ENCODE assay signal across 19 cellular contexts in the genomic region with DNA sequence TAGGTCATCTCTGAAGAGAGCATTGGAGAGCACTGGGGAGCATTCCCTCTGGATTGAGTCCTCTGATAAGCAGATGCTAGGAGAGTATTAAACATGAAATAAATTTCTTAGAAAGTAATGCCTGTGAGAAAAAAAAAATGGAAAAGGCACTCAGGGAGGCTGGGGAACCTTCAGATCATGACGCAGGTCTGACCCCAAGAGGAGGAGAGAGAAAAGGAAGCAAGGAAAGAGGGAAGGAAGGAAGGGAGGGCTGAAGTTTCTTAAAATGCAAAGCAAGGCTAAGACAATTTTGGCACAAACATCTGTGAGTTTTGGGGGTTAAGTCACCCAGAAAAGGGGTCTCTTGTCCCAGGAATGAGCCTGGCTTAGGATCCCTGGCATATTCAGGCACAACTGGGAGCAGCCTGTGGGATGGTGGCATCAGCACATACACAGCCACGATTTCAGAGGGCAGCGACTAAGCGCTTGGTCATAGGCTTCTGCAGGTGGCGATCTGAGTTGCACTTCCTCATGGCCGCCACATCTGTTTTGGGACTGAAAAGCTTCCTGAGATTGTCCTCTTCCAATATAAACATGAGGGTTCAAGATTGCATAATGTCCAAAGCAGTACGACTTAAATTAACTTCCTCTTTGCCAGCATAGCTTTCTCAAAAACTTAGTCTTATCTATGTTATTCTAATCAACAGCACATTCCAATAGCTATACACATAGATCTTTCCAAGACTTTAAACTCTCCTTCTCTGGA.
DNase-seq lines count a peak whose midpoint lies in the region; ATAC-seq and TF ChIP-seq lines count a peak whose summit lies in the region.
"Had no signal": no experiment of that assay in that cellular context is flagged by ENCODE, and none has a peak within 500 bp of the region (broad histone marks: within the 10 kb centered on the region; RNA-seq: fewer than 3 reads in every experiment).

No MANE protein-coding gene starts in this region.

- no peak overlapping the region for H2BK15ac ChIP-seq in mesendoderm (replicated peaks; ENCODE audit: low read depth)

- TF ChIP-seq POLR2A in GM18505 (IDR thresholded peaks at IDR 0.05; ENCODE audit: borderline replicate concordance, extremely low read depth, insufficient read depth, insufficient read length): no peak

- no CpG with 5 or more reads among the region's 7 CpGs for WGBS in mesendoderm (ENCODE audit: extremely low coverage, insufficient coverage, low lambda C conversion rate)

- DNase-seq in CMK (ENCODE audit: low read depth) (peak; percentile 8), MG63 (peak; percentile 13), WTC11 (ENCODE audit: low spot score) (no peak), mesendoderm (peak; percentile 16), NCI-H1048 (lab: John Stamatoyannopoulos, UW) (no peak), DMS 273 (lab: John Stamatoyannopoulos, UW; ENCODE audit: unreplicated experiment) (no peak)
- DNase-seq: activated CD8-positive, alpha-beta T cell treated with anti-CD3 and anti-CD28 coated beads for 36 hours; activated effector memory CD4-positive, alpha-beta T cell treated with Interleukin-2 at 50 U/mL for 16 hours; DND-41; immature natural killer cell; NCI-H1092; NCI-H345; retina; stimulated activated CD4-positive, alpha-beta T cell treated with anti-CD3 and anti-CD28 coated beads, Interleukin-2, amount 100 ng/mL, for 24 hours; uterus had no signal

- H3K9me3 Mint-ChIP-seq in WTC11: no peaks in the 10 kb centered on the region

- H3K23ac ChIP-seq in mesendoderm (ENCODE audit: low read length): no peak overlapping the region

- H3K4me1 Mint-ChIP-seq in WTC11: peaks cover 8% of the 10 kb centered on the region
- H3K4me1 Mint-ChIP-seq: immature natural killer cell had no signal

- POLR2A ChIA-PET in WTC11 (lab: Charles Lee): no interaction called here

- TF ChIP-seq CTCF in WTC11 (IDR thresholded peaks at IDR 0.05): no peak

- no peak overlapping the region for H3K4me2 ChIP-seq in mesendoderm (ENCODE audit: low read length)

- no peaks in the 10 kb centered on the region for H3K27me3 ChIP-seq in MG63
- H3K27me3 ChIP-seq in mesendoderm (ENCODE audit: insufficient read depth, low read length, poor library complexity): no peaks in the 10 kb centered on the region
- H3K27me3 ChIP-seq: uterus had no signal

- no peak overlapping the region for H2BK120ac ChIP-seq in mesendoderm (ENCODE audit: low read depth, low read length)

- no peak overlapping the region for H4K5ac ChIP-seq in mesendoderm (ENCODE audit: low read length)

- H3K79me1 ChIP-seq in mesendoderm (ENCODE audit: low read length): no peaks in the 10 kb centered on the region

- H2AK5ac ChIP-seq in mesendoderm (ENCODE audit: low read length): no peak overlapping the region

- H3K18ac ChIP-seq in mesendoderm (ENCODE audit: low read length): no peak overlapping the region

- ATAC-seq in WTC11 (peak; percentile 83), GM21360 (IDR thresholded peaks at IDR 0.05; ENCODE audit: unreplicated experiment) (no peak), GM18505 (IDR thresholded peaks at IDR 0.05; ENCODE audit: unreplicated experiment) (no peak)
- ATAC-seq: activated CD8-positive, alpha-beta T cell treated with anti-CD3 and anti-CD28 coated beads for 36 hours; GM12878 had no signal

- no peaks in the 10 kb centered on the region for H3K36me3 Mint-ChIP-seq in WTC11
- H3K36me3 Mint-ChIP-seq: immature natural killer cell had no signal

- no peak overlapping the region for H3K27ac ChIP-seq in mesendoderm (ENCODE audit: low read depth, low read length)
- H3K27ac ChIP-seq: RWPE1, uterus had no signal

- H4K8ac ChIP-seq in mesendoderm (ENCODE audit: low read depth, low read length): no peak overlapping the region

- H3K27me3 Mint-ChIP-seq in WTC11 (ENCODE audit: low read depth): no peaks in the 10 kb centered on the region
- H3K27me3 Mint-ChIP-seq: activated CD8-positive, alpha-beta T cell treated with anti-CD3 and anti-CD28 coated beads for 36 hours had no signal

- H3K4me3 ChIP-seq in MG63 (no peak overlapping the region), mesendoderm (ENCODE audit: low read length) (no peak overlapping the region)
- H3K4me3 ChIP-seq: GM12878, uterus had no signal

- peaks cover 7% of the 10 kb centered on the region for H3K9me3 ChIP-seq in MG63
- H3K9me3 ChIP-seq: uterus had no signal

- no peak overlapping the region for H3K4me3 Mint-ChIP-seq in WTC11
- H3K4me3 Mint-ChIP-seq: activated CD8-positive, alpha-beta T cell treated with anti-CD3 and anti-CD28 coated beads for 36 hours; immature natural killer cell had no signal

- H3K36me3 ChIP-seq in MG63: no peaks in the 10 kb centered on the region
- H3K36me3 ChIP-seq in mesendoderm (ENCODE audit: control insufficient read depth, insufficient read depth, low read length): no peaks in the 10 kb centered on the region
- H3K36me3 ChIP-seq: uterus had no signal

- H3K4me1 ChIP-seq in mesendoderm (ENCODE audit: control insufficient read depth, low read depth, low read length): no peaks in the 10 kb centered on the region
- H3K4me1 ChIP-seq: uterus had no signal

- no peak overlapping the region for H2BK5ac ChIP-seq in mesendoderm (ENCODE audit: low read length)

- no peaks in the 10 kb centered on the region for H3K79me2 ChIP-seq in mesendoderm (ENCODE audit: control insufficient read depth, insufficient read depth, low read length)

- H3K56ac ChIP-seq in mesendoderm (ENCODE audit: low read length): no peak overlapping the region

- H3K4ac ChIP-seq in mesendoderm (ENCODE audit: low read depth, low read length): no peak overlapping the region

- CTCF ChIA-PET in WTC11 (lab: Charles Lee): interaction anchor here (0.8 to 2.4 kb wide), 3 partner anchors 7 to 227 kb away, joined by 3 to 16 read pairs (median 3); no protein-coding TSS in a partner anchor

- H3K27ac Mint-ChIP-seq in WTC11: no peak overlapping the region
- H3K27ac Mint-ChIP-seq: activated CD8-positive, alpha-beta T cell treated with anti-CD3 and anti-CD28 coated beads for 36 hours; immature natural killer cell had no signal

- H3K9ac ChIP-seq in mesendoderm (ENCODE audit: low read length): no peak overlapping the region

TF ChIP-seq in WTC11, 78 proteins besides CTCF, POLR2A, EP300 and RAD21 (continues in another document):
- no peak for TF ChIP-seq GRHL2 (CRISPR knock-in tag; IDR thresholded peaks at IDR 0.05; ENCODE audit: insufficient replicate concordance, severe bottlenecking)
- TF ChIP-seq GABPB1 (CRISPR knock-in tag; IDR thresholded peaks at IDR 0.05): no peak
- TF ChIP-seq ZNF671 (CRISPR knock-in tag; IDR thresholded peaks at IDR 0.05): no peak
- TF ChIP-seq JUN (CRISPR knock-in tag; IDR thresholded peaks at IDR 0.05): no peak
- no peak for TF ChIP-seq CREM (CRISPR knock-in tag; IDR thresholded peaks at IDR 0.05)
- TF ChIP-seq, protein P1, sequence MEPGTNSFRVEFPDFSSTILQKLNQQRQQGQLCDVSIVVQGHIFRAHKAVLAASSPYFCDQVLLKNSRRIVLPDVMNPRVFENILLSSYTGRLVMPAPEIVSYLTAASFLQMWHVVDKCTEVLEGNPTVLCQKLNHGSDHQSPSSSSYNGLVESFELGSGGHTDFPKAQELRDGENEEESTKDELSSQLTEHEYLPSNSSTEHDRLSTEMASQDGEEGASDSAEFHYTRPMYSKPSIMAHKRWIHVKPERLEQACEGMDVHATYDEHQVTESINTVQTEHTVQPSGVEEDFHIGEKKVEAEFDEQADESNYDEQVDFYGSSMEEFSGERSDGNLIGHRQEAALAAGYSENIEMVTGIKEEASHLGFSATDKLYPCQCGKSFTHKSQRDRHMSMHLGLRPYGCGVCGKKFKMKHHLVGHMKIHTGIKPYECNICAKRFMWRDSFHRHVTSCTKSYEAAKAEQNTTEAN (CRISPR knock-in tag; IDR thresholded peaks at IDR 0.05): no peak
- TF ChIP-seq, protein P2, sequence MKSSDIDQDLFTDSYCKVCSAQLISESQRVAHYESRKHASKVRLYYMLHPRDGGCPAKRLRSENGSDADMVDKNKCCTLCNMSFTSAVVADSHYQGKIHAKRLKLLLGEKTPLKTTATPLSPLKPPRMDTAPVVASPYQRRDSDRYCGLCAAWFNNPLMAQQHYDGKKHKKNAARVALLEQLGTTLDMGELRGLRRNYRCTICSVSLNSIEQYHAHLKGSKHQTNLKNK (CRISPR knock-in tag; IDR thresholded peaks at IDR 0.05): no peak
- TF ChIP-seq KAT7 (CRISPR knock-in tag; IDR thresholded peaks at IDR 0.05; ENCODE audit: borderline replicate concordance): no peak
- TF ChIP-seq ZNF317 (CRISPR knock-in tag; IDR thresholded peaks at IDR 0.05; ENCODE audit: borderline replicate concordance, low read depth): no peak
- TF ChIP-seq, protein P3, sequence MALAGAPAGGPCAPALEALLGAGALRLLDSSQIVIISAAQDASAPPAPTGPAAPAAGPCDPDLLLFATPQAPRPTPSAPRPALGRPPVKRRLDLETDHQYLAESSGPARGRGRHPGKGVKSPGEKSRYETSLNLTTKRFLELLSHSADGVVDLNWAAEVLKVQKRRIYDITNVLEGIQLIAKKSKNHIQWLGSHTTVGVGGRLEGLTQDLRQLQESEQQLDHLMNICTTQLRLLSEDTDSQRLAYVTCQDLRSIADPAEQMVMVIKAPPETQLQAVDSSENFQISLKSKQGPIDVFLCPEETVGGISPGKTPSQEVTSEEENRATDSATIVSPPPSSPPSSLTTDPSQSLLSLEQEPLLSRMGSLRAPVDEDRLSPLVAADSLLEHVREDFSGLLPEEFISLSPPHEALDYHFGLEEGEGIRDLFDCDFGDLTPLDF (CRISPR knock-in tag; IDR thresholded peaks at IDR 0.05): no peak
- TF ChIP-seq ZNF138 (CRISPR knock-in tag; conservative IDR thresholded peaks at IDR 0.05): no peak
- TF ChIP-seq, protein P4, sequence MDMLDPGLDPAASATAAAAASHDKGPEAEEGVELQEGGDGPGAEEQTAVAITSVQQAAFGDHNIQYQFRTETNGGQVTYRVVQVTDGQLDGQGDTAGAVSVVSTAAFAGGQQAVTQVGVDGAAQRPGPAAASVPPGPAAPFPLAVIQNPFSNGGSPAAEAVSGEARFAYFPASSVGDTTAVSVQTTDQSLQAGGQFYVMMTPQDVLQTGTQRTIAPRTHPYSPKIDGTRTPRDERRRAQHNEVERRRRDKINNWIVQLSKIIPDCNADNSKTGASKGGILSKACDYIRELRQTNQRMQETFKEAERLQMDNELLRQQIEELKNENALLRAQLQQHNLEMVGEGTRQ (CRISPR knock-in tag; IDR thresholded peaks at IDR 0.05): no peak
- no peak for TF ChIP-seq FOXK1 (CRISPR knock-in tag; IDR thresholded peaks at IDR 0.05)
- no peak for TF ChIP-seq RELA (CRISPR knock-in tag; IDR thresholded peaks at IDR 0.05; ENCODE audit: borderline replicate concordance)

Comparison
In these comparisons a context has a peak if more than half of its experiments do, and no peak if none do; other contexts are left out.
1. DNase-seq: peak in CMK (single experiment), MG63 (single experiment) and mesendoderm (single experiment); none in WTC11 (single experiment), NCI-H1048 (single experiment) and DMS 273 (single experiment).